In the genomic region with DNA sequence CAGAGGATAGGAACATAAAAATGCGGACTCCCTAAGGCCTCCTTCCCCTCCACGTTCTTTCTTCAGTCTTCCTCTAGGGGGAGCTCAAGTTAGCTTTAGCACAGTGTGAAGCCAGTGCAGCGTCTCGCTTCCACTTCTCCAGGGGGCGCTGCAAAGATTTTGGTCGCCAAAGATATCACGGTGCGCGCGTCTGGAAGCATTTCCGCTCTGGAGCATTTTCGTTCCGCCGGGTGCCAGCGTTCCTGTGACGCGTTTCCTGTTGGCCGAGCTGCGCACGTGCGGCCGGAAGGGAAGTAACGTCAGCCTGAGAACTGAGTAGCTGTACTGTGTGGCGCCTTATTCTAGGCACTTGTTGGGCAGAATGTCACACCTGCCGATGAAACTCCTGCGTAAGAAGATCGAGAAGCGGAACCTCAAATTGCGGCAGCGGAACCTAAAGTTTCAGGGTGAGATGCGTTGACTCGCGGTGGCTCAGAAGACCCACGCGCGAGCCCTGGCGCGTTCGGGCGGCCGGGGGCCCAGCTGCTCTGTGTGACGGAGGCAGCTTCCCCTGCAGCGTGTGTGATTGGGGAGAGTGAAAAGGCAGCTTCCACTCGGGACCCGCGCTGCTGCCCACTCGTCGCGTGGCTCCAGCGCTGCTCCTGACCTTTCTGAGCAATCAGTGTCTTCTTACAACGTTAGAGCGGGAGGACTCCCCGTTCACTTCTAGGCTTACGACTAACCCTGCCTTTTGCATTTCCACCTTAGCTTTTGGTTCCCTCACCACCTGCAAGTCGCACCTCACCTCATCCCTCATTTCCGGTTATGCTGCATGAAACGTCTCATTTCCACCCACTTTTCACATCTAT, we compare ENCODE assay signal across 8 cellular contexts. TPM values are rescaled to one million over a fixed set of nuclear protein-coding genes. Genes with fewer than 3 reads are reported as not detected.
DNase-seq lines count a peak whose midpoint lies in the region; ATAC-seq, FAIRE-seq and TF ChIP-seq lines count a peak whose summit lies in the region.

DDX18 (plus strand) TSS at position 275 of the 848 bp plus-strand sequence; CDS start at position 362, 87 bp downstream.

- H3K9me3 ChIP-seq in OCI-LY3 (ENCODE audit: insufficient read depth, low read length) (no peaks in the 10 kb centered on the region), endothelial cell of umbilical vein (replicated peaks; ENCODE audit: control insufficient read depth, insufficient read depth, low read length) (no peaks in the 10 kb centered on the region)

- H3K4me1 ChIP-seq in OCI-LY3 (ENCODE audit: low read length) (peaks cover 33% of the 10 kb centered on the region), endothelial cell of umbilical vein (ENCODE audit: control insufficient read depth, extremely low read depth, insufficient read depth, low read length) (peaks cover 10% of the 10 kb centered on the region)

- POLR2A ChIA-PET in endothelial cell of umbilical vein (lab: Charles Lee), result interaction anchor here (0.9 to 1.7 kb wide), 3 partner anchors 42 to 200 kb away, joined by 3 to 4 read pairs (median 4); partner anchors contain the start of gene CCDC93

- H2AFZ ChIP-seq in OCI-LY3 (ENCODE audit: low read depth, low read length), result peak within 1 kb of the TSS; percentile 85
- peak within 1 kb of the TSS; percentile 50 for H2AFZ ChIP-seq in endothelial cell of umbilical vein (ENCODE audit: low read depth, low read length)

- dilution Hi-C loops in endothelial cell of umbilical vein (cut with MboI; ENCODE audit: extremely low pct_ligation_motif_present, low sequenced_read_pairs), result no loop called here

- H3K4me3 ChIP-seq in OCI-LY3 (ENCODE audit: low read length) (peak within 1 kb of the TSS; percentile 98), endothelial cell of umbilical vein (replicated peaks in 1 of 3; ENCODE audit: insufficient read depth in 1 of 3, low read depth in 1 of 3, low read length in 3 of 3) (peak within 1 kb of the TSS; percentile 40 to 82 (median 60))

- peaks cover 48% of the 10 kb centered on the region for H3K79me2 ChIP-seq in OCI-LY3 (ENCODE audit: low read length)
- peaks cover 22% of the 10 kb centered on the region for H3K79me2 ChIP-seq in endothelial cell of umbilical vein (ENCODE audit: control insufficient read depth, insufficient read depth, low read length)

- DNase-seq in DMS 273 (lab: John Stamatoyannopoulos, UW; ENCODE audit: unreplicated experiment), result peak; percentile 99
- peak; percentile 74 for DNase-seq in HuH-7 (ENCODE audit: low spot score)
- peak; percentile 96 for DNase-seq in activated T-cell treated with anti-CD3 and anti-CD28 coated beads for 1 hour (ENCODE audit: low read depth)
- DNase-seq in endothelial cell of umbilical vein (ENCODE audit: low read depth, low spot score), result peak; percentile 99
- peak; percentile 98 for DNase-seq in middle frontal gyrus (ENCODE audit: extremely low spot score, low spot score)
- peak; percentile 94 to 96 for DNase-seq in stimulated activated CD8-positive, alpha-beta memory T cell treated with anti-CD3 and anti-CD28 coated beads, Interleukin-4, amount 100 ng/mL, for 1 hour (ENCODE audit: low read depth in 2 of 2, low spot score in 1 of 2)

- peak; percentile 87 for TF ChIP-seq POLR2A in endothelial cell of umbilical vein (IDR thresholded peaks at IDR 0.05; ENCODE audit: low read depth, low read length)

- peak; percentile 94 for ATAC-seq in GM21447 (IDR thresholded peaks at IDR 0.05; ENCODE audit: unreplicated experiment)

- FAIRE-seq in endothelial cell of umbilical vein (lab: Jason Lieb, UNC), result peak; percentile 99

- intact Hi-C loops in endothelial cell of umbilical vein (cut with micrococcal nuclease), result loop anchor here (1.0 kb wide), 3 partner anchors 42 to 189 kb away; no protein-coding TSS in a partner anchor

- H3K36me3 ChIP-seq in OCI-LY3 (replicated peaks; ENCODE audit: low read depth, low read length) (peaks cover 30% of the 10 kb centered on the region), endothelial cell of umbilical vein (ENCODE audit: control insufficient read depth in 2 of 2, extremely low read depth in 1 of 2, insufficient read depth in 2 of 2, low read length in 2 of 2) (peaks cover 1 to 2% of the 10 kb centered on the region in 2 experiments)

- BruUV-seq in endothelial cell of umbilical vein (replicated peaks; lab: Mats Ljungman, UMichigan), result TSS peak; percentile 48

- no peaks in the 10 kb centered on the region for H3K9me1 ChIP-seq in endothelial cell of umbilical vein (replicated peaks; ENCODE audit: control insufficient read depth, extremely low read depth, insufficient read depth, low read length)

- CTCF ChIA-PET in endothelial cell of umbilical vein (lab: Charles Lee), result interaction anchor here (0.6 to 5.8 kb wide), 41 partner anchors 12 to 1041 kb away, joined by 3 to 132 read pairs (median 4); partner anchors contain the start of genes CCDC93 and INSIG2

- H3K27me3 ChIP-seq in OCI-LY3 (ENCODE audit: low read depth, low read length) (no peaks in the 10 kb centered on the region), endothelial cell of umbilical vein (ENCODE audit: control insufficient read depth in 2 of 2, insufficient read depth in 2 of 2, low read length in 2 of 2) (peaks cover 0 to 2% of the 10 kb centered on the region in 2 experiments)

- H3K9ac ChIP-seq in OCI-LY3 (ENCODE audit: low read length) (peak within 1 kb of the TSS; percentile 95), endothelial cell of umbilical vein (replicated peaks; ENCODE audit: extremely low read depth, insufficient read depth, low read length) (peak within 1 kb of the TSS; percentile 96)

- H4K20me1 ChIP-seq in OCI-LY3 (ENCODE audit: insufficient read depth, low read length), result no peaks in the 10 kb centered on the region; the same call in 1 of the 2 replicates
- no peaks in the 10 kb centered on the region for H4K20me1 ChIP-seq in endothelial cell of umbilical vein (replicated peaks; ENCODE audit: control insufficient read depth, extremely low read depth, insufficient read depth, low read length)

- H3K27ac ChIP-seq in OCI-LY3 (ENCODE audit: low read length) (peak within 1 kb of the TSS; percentile 86), endothelial cell of umbilical vein (ENCODE audit: insufficient read depth, low read depth, low read length) (peak within 1 kb of the TSS; percentile 89)

- H3K4me2 ChIP-seq in OCI-LY3 (ENCODE audit: low read length) (peak within 1 kb of the TSS; percentile 89), endothelial cell of umbilical vein (ENCODE audit: insufficient read depth, low read length) (peak within 1 kb of the TSS; percentile 88)

- TF ChIP-seq CTCF in OCI-LY3 (IDR thresholded peaks at IDR 0.05; ENCODE audit: low read depth, low read length), result peak; percentile 99
- TF ChIP-seq CTCF in endothelial cell of umbilical vein (IDR thresholded peaks at IDR 0.05; ENCODE audit: extremely low read depth in 1 of 2, insufficient read depth in 1 of 2, low read depth in 1 of 2, low read length in 2 of 2), result peak; percentile 100

TF ChIP-seq in endothelial cell of umbilical vein, 7 proteins besides CTCF, POLR2A, EP300 and RAD21:
- TF ChIP-seq EZH2 (IDR thresholded peaks at IDR 0.05; ENCODE audit: borderline replicate concordance, low read depth, low read length, severe bottlenecking), result no peak
- peak; percentile 35 for TF ChIP-seq GATA2 (IDR thresholded peaks at IDR 0.05; ENCODE audit: insufficient read depth, insufficient read length, low read depth, low read length)
- peak; percentile 76 for TF ChIP-seq POLR2AphosphoS5 (IDR thresholded peaks at IDR 0.05; ENCODE audit: insufficient read depth, low read depth, low read length)
- no peak for TF ChIP-seq MYC (IDR thresholded peaks at IDR 0.05; ENCODE audit: low read depth, low read length)
- TF ChIP-seq FOS (IDR thresholded peaks at IDR 0.05; ENCODE audit: borderline replicate concordance, insufficient read depth, low read length), result peak; percentile 18
- peak; percentile 91 for TF ChIP-seq MAX (IDR thresholded peaks at IDR 0.05; ENCODE audit: insufficient read depth, insufficient read length)
- TF ChIP-seq JUN (IDR thresholded peaks at IDR 0.05; ENCODE audit: borderline replicate concordance, insufficient read depth, insufficient read length, low read depth), result peak; percentile 28

RNA-seq across cellular contexts. Expression of gene DDX18, which starts in this region (rescaled TPM):
- total RNA-seq in endothelial cell of umbilical vein, result 47.8 and 50.4 TPM in 2 replicates
- 15.6 and 15.8 TPM in 2 replicates for polyA plus RNA-seq in endothelial cell of umbilical vein
- 19.5 and 22.7 TPM in 2 replicates for polyA plus RNA-seq in endothelial cell of umbilical vein (2011; cell fraction: cytosol; rRNA removed)
- 72.7 and 75.9 TPM in 2 replicates for polyA plus RNA-seq in endothelial cell of umbilical vein (2011; cell fraction: nucleus; rRNA removed)
- polyA plus RNA-seq in endothelial cell of umbilical vein (2012), result 51.3 and 60.8 TPM in 2 replicates
- 43.5 and 60.9 TPM in 2 replicates for polyA minus RNA-seq in endothelial cell of umbilical vein
- 16.1 TPM for polyA minus RNA-seq in endothelial cell of umbilical vein (2011; cell fraction: cytosol; rRNA and poly(A)+ RNA removed)
- polyA minus RNA-seq in endothelial cell of umbilical vein (2011; cell fraction: nucleus; rRNA and poly(A)+ RNA removed), result 86.7 and 123 TPM in 2 replicates

Comparison
In these comparisons a context has a peak if more than half of its experiments do, and no peak if none do; other contexts are left out.
1. Peak in every context shown above with its lines: DNase-seq, ATAC-seq, H3K4me3 ChIP-seq and H3K27ac ChIP-seq.